In genomic region chr9:133524679-133525228, GRCh38 we compare ENCODE assay signal across 1 cellular context.
TF ChIP-seq lines count a peak whose summit lies in the region.

MYMK (minus strand) TSS chr9:133524959; CDS start chr9:133524844, 115 bp downstream.

TF ChIP-seq in WTC11, 78 proteins besides CTCF, POLR2A, EP300 and RAD21 (continued from another document):
- TF ChIP-seq ZNF219 (CRISPR knock-in tag; IDR thresholded peaks at IDR 0.05; ENCODE audit: borderline replicate concordance) (no peak), MLX (CRISPR knock-in tag; IDR thresholded peaks at IDR 0.05) (no peak), RORB (CRISPR knock-in tag; IDR thresholded peaks at IDR 0.05) (no peak)
TF ChIP-seq in WTC11: peak in this region for 0.
